ENCODE assay signal across 8 cellular contexts in genomic region chr5:90020575-90021535, GRCh38.
DNase-seq lines count a peak whose midpoint lies in the region; ATAC-seq, FAIRE-seq and TF ChIP-seq lines count a peak whose summit lies in the region.

No MANE protein-coding gene starts in this region.

- H3K36me3 Mint-ChIP-seq in activated CD4-positive, alpha-beta T cell treated with anti-CD3 and anti-CD28 coated beads for 36 hours (ENCODE audit: low read depth), result no peaks in the 10 kb centered on the region

- peaks cover 7% of the 10 kb centered on the region for H3K4me1 ChIP-seq in A673 (ENCODE audit: insufficient read depth, low read length, poor library complexity, severe bottlenecking)
- H3K4me1 ChIP-seq in RWPE2 (ENCODE audit: insufficient read depth, poor library complexity, severe bottlenecking), result peaks cover 17% of the 10 kb centered on the region
- peaks cover 0 to 39% (median 17%) of the 10 kb centered on the region in 4 donors for H3K4me1 ChIP-seq in tibial artery

- peak overlapping the region; percentile 7 for H3K27ac ChIP-seq in A673 (ENCODE audit: low read depth, low read length, poor library complexity, severe bottlenecking)
- peak overlapping the region; percentile 14 for H3K27ac ChIP-seq in RWPE2 (ENCODE audit: poor library complexity, severe bottlenecking)
- peak overlapping the region; percentile 44 to 69 for H3K27ac ChIP-seq in tibial artery

- POLR2A ChIA-PET in A673 (lab: Charles Lee; ENCODE audit: low non-redundant PET), result no interaction called here
- POLR2A ChIA-PET in activated CD4-positive, alpha-beta T cell treated with anti-CD3 and anti-CD28 coated beads for 36 hours (lab: Charles Lee), result no interaction called here

- TF ChIP-seq CTCF in A673 (conservative IDR thresholded peaks at IDR 0.05; ENCODE audit: low read depth, low read length) (no peak), RWPE2 (IDR thresholded peaks at IDR 0.05; ENCODE audit: poor library complexity, severe bottlenecking) (no peak), tibial artery (IDR thresholded peaks at IDR 0.05) (no peak)

- ATAC-seq in HG03159 (IDR thresholded peaks at IDR 0.05; ENCODE audit: unreplicated experiment) (peak; percentile 96), RWPE2 (ENCODE audit: low read depth) (peak; percentile 99), left cardiac atrium (peak; percentile 57 to 96)
- no peak for ATAC-seq in activated CD4-positive, alpha-beta T cell treated with anti-CD3 and anti-CD28 coated beads for 36 hours

- no peaks in the 10 kb centered on the region for H3K27me3 ChIP-seq in A673 (replicated peaks; ENCODE audit: insufficient read depth, low read depth, low read length, poor library complexity)
- H3K27me3 ChIP-seq in RWPE2 (ENCODE audit: insufficient read depth, poor library complexity, severe bottlenecking), result no peaks in the 10 kb centered on the region
- no peaks in the 10 kb centered on the region for H3K27me3 ChIP-seq in tibial artery

- no peak overlapping the region for H3K27ac Mint-ChIP-seq in activated CD4-positive, alpha-beta T cell treated with anti-CD3 and anti-CD28 coated beads for 36 hours

- no TSS peak for BruUV-seq in A673 (replicated peaks; lab: Mats Ljungman, UMichigan)

- intact Hi-C loops in A673 (cut with micrococcal nuclease; ENCODE audit: unreplicated experiment) (no loop called here), left cardiac atrium (cut with DNase I) (no loop called here), tibial artery (cut with DNase I; ENCODE audit: low total_unique reads) (no loop called here)
- intact Hi-C loops in activated CD4-positive, alpha-beta T cell treated with anti-CD3 and anti-CD28 coated beads for 36 hours (cut with DNase I, micrococcal nuclease), result no loop called here

- FAIRE-seq in GM19239 (lab: Jason Lieb, UNC), result peak; percentile 92

- peak; percentile 40 for DNase-seq in A673 (ENCODE audit: low spot score)
- DNase-seq in GM19239 (ENCODE audit: insufficient read length, low spot score), result no peak
- no peak for DNase-seq in RWPE2 (ENCODE audit: low spot score)
- no peak for DNase-seq in left cardiac atrium
- no peak for DNase-seq in tibial artery
- no peak for DNase-seq in NCI-H82 (lab: John Stamatoyannopoulos, UW)
- no peak for DNase-seq in activated CD4-positive, alpha-beta T cell treated with anti-CD3 and anti-CD28 coated beads for 36 hours

- CTCF ChIA-PET in A673 (lab: Charles Lee), result no interaction called here
- CTCF ChIA-PET in activated CD4-positive, alpha-beta T cell treated with anti-CD3 and anti-CD28 coated beads for 36 hours (lab: Charles Lee), result no interaction called here

- no peaks in the 10 kb centered on the region for H3K9me3 ChIP-seq in A673 (ENCODE audit: low read depth, low read length, poor library complexity, severe bottlenecking)
- no peaks in the 10 kb centered on the region for H3K9me3 ChIP-seq in RWPE2 (ENCODE audit: severe bottlenecking)
- H3K9me3 ChIP-seq in tibial artery, result no peaks in the 10 kb centered on the region

- no peaks in the 10 kb centered on the region for H3K4me1 Mint-ChIP-seq in activated CD4-positive, alpha-beta T cell treated with anti-CD3 and anti-CD28 coated beads for 36 hours

- no peaks in the 10 kb centered on the region for H3K9me3 Mint-ChIP-seq in activated CD4-positive, alpha-beta T cell treated with anti-CD3 and anti-CD28 coated beads for 36 hours (ENCODE audit: low read depth)

- H3K27me3 Mint-ChIP-seq in activated CD4-positive, alpha-beta T cell treated with anti-CD3 and anti-CD28 coated beads for 36 hours, result no peaks in the 10 kb centered on the region

- H3K4me3 ChIP-seq in A673 (ENCODE audit: low read depth, low read length, poor library complexity, severe bottlenecking), result peak overlapping the region; percentile 28
- no peak overlapping the region for H3K4me3 ChIP-seq in RWPE2 (ENCODE audit: severe bottlenecking)
- H3K4me3 ChIP-seq in tibial artery, result peak overlapping the region; percentile 33 to 40

- H3K4me3 Mint-ChIP-seq in activated CD4-positive, alpha-beta T cell treated with anti-CD3 and anti-CD28 coated beads for 36 hours, result no peak overlapping the region

- H3K36me3 ChIP-seq in A673 (ENCODE audit: insufficient read depth, low read length, poor library complexity, severe bottlenecking) (no peaks in the 10 kb centered on the region), RWPE2 (ENCODE audit: low read depth) (no peaks in the 10 kb centered on the region), tibial artery (no peaks in the 10 kb centered on the region)
